Comparison of ENCODE assay signal across 21 cellular contexts in genomic region chr7:157951300-157952049, GRCh38.
"Had no signal": no experiment of that assay in that cellular context is flagged by ENCODE, and none has a peak within 500 bp of the region (broad histone marks: within the 10 kb centered on the region; RNA-seq: fewer than 3 reads in every experiment).

No MANE protein-coding gene starts in this region.

- DNase-seq: central memory CD4-positive, alpha-beta T cell; effector memory CD4-positive, alpha-beta T cell; gastrocnemius medialis; heart right ventricle; hypothalamus; islet precursor cell; lower lobe of right lung; naive B cell; nucleus accumbens; psoas muscle; retina; stimulated activated CD4-positive, alpha-beta T cell treated with anti-CD3 and anti-CD28 coated beads, Interleukin-15, amount 100 ng/mL, for 24 hours; stimulated activated CD4-positive, alpha-beta T cell treated with anti-CD3 and anti-CD28 coated beads, Interleukin-1b, Interleukin-23, amount 100 ng/mL, for 48 hours; stimulated activated CD4-positive, alpha-beta T cell treated with anti-CD3 and anti-CD28 coated beads, Interleukin-4, amount 100 ng/mL, for 24 hours; tibial artery had no signal

- H3K27ac ChIP-seq: epithelial cell of prostate, esophagus muscularis mucosa, gastrocnemius medialis, heart right ventricle, lower lobe of right lung, psoas muscle, right lobe of liver, tibial artery had no signal

- H3K4me3 Mint-ChIP-seq: memory B cell; naive B cell; stimulated activated memory B cell treated with anti-CD40 and anti-IgM and Interleukin-4, amounts not matched to agents 10 μg/mL and 1 μg/mL and 100 μg/mL, for 72 hours; stimulated activated naive CD8-positive, alpha-beta T cell treated with anti-CD3 and anti-CD28 coated beads, Interleukin-15, Interleukin-2, amounts not matched to agents 100 ng/mL and 50 ng/mL, for 24 hours had no signal

- H3K4me3 ChIP-seq: esophagus muscularis mucosa, gastrocnemius medialis, heart right ventricle, lower lobe of right lung, psoas muscle, right lobe of liver, tibial artery had no signal

- H3K4me1 Mint-ChIP-seq: memory B cell; naive B cell; stimulated activated memory B cell treated with anti-CD40 and anti-IgM and Interleukin-4, amounts not matched to agents 10 μg/mL and 1 μg/mL and 100 μg/mL, for 72 hours had no signal

- H3K27ac Mint-ChIP-seq: memory B cell; naive B cell; stimulated activated memory B cell treated with anti-CD40 and anti-IgM and Interleukin-4, amounts not matched to agents 10 μg/mL and 1 μg/mL and 100 μg/mL, for 72 hours; stimulated activated naive CD8-positive, alpha-beta T cell treated with anti-CD3 and anti-CD28 coated beads, Interleukin-15, Interleukin-2, amounts not matched to agents 100 ng/mL and 50 ng/mL, for 24 hours had no signal

- H3K36me3 Mint-ChIP-seq: memory B cell; naive B cell; stimulated activated memory B cell treated with anti-CD40 and anti-IgM and Interleukin-4, amounts not matched to agents 10 μg/mL and 1 μg/mL and 100 μg/mL, for 72 hours had no signal
